Comparison of ENCODE assay signal across 20 cellular contexts in the genomic region with DNA sequence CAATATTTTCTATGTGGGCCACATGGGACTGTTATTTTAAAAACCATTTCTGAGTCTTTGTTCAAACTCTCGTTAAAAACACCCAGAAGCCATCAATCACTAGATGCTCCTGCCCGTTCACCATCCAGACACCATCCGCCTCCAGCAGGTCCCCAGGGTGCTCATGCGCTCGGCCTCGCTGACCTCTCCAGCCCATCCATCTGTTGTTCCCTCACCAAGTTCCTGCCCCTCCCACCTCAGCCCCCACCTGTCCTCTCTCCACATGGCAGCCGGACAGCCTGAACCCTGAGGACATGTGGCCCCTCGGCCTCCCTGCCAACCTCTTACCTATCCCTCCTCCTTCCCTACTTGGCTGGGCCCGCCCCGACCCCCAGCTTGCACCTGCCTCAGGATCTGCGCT. TPM values are rescaled to one million over a fixed set of nuclear protein-coding genes. Genes with fewer than 3 reads are reported as not detected.
DNase-seq lines count a peak whose midpoint lies in the region; ATAC-seq and TF ChIP-seq lines count a peak whose summit lies in the region.
"Had no signal": no experiment of that assay in that cellular context is flagged by ENCODE, and none has a peak within 500 bp of the region (broad histone marks: within the 10 kb centered on the region; RNA-seq: fewer than 3 reads in every experiment).

No MANE protein-coding gene starts in this region.

- H3K4me1 Mint-ChIP-seq in activated CD8-positive, alpha-beta T cell treated with anti-CD3 and anti-CD28 coated beads for 36 hours (ENCODE audit: low read depth) = no peaks in the 10 kb centered on the region
- no peaks in the 10 kb centered on the region for H3K4me1 Mint-ChIP-seq in activated CD8-positive, alpha-beta T cell treated with anti-CD3 and anti-CD28 coated beads, Interleukin-2, amount 10 ng/mL, durations not matched to agents 7 days and 5 days (ENCODE audit: low read depth)
- no peaks in the 10 kb centered on the region for H3K4me1 Mint-ChIP-seq in activated naive CD8-positive, alpha-beta T cell treated with anti-CD3 and anti-CD28 coated beads for 36 hours
- H3K4me1 Mint-ChIP-seq in endodermal cell = peaks cover 13% of the 10 kb centered on the region
- H3K4me1 Mint-ChIP-seq: CD4-positive, CD25-positive, alpha-beta regulatory T cell had no signal

- WGBS in endodermal cell (ENCODE audit: insufficient coverage in 1 of 2, insufficient read length in 1 of 2), 2 experiments = 93 to 100% methylated on average over 4 to 11 of the region's 11 CpGs

- peaks cover 3% of the 10 kb centered on the region for H3K4me1 ChIP-seq in endodermal cell (ENCODE audit: control insufficient read depth, insufficient read depth, low read length)
- H3K4me1 ChIP-seq: BE2C had no signal

- H3K36me3 Mint-ChIP-seq in activated CD8-positive, alpha-beta T cell treated with anti-CD3 and anti-CD28 coated beads for 36 hours (ENCODE audit: low read depth) = peaks cover 74% of the 10 kb centered on the region
- H3K36me3 Mint-ChIP-seq in activated CD8-positive, alpha-beta T cell treated with anti-CD3 and anti-CD28 coated beads, Interleukin-2, amount 10 ng/mL, durations not matched to agents 7 days and 5 days (ENCODE audit: low read depth) = peaks cover 77% of the 10 kb centered on the region
- H3K36me3 Mint-ChIP-seq in activated naive CD8-positive, alpha-beta T cell treated with anti-CD3 and anti-CD28 coated beads for 36 hours = peaks cover 49% of the 10 kb centered on the region
- H3K36me3 Mint-ChIP-seq in endodermal cell (ENCODE audit: low read depth) = peaks cover 88% of the 10 kb centered on the region

- H3K27me3 ChIP-seq in endodermal cell (ENCODE audit: control insufficient read depth, insufficient read depth, low read length, poor library complexity, severe bottlenecking) = no peaks in the 10 kb centered on the region
- H3K27me3 ChIP-seq: BE2C had no signal

- peak overlapping the region; percentile 16 for H3K27ac Mint-ChIP-seq in activated CD8-positive, alpha-beta T cell treated with anti-CD3 and anti-CD28 coated beads for 36 hours
- no peak overlapping the region for H3K27ac Mint-ChIP-seq in activated CD8-positive, alpha-beta T cell treated with anti-CD3 and anti-CD28 coated beads, Interleukin-2, amount 10 ng/mL, durations not matched to agents 7 days and 5 days
- H3K27ac Mint-ChIP-seq in activated naive CD8-positive, alpha-beta T cell treated with anti-CD3 and anti-CD28 coated beads for 36 hours = peak overlapping the region; percentile 34
- H3K27ac Mint-ChIP-seq in endodermal cell = no peak overlapping the region
- H3K27ac Mint-ChIP-seq: CD4-positive, CD25-positive, alpha-beta regulatory T cell; HFFc6 had no signal

- no peak overlapping the region for H3K4me3 Mint-ChIP-seq in activated CD8-positive, alpha-beta T cell treated with anti-CD3 and anti-CD28 coated beads for 36 hours
- H3K4me3 Mint-ChIP-seq in activated CD8-positive, alpha-beta T cell treated with anti-CD3 and anti-CD28 coated beads, Interleukin-2, amount 10 ng/mL, durations not matched to agents 7 days and 5 days = no peak overlapping the region
- no peak overlapping the region for H3K4me3 Mint-ChIP-seq in activated naive CD8-positive, alpha-beta T cell treated with anti-CD3 and anti-CD28 coated beads for 36 hours
- H3K4me3 Mint-ChIP-seq in endodermal cell = no peak overlapping the region
- H3K4me3 Mint-ChIP-seq: CD4-positive, CD25-positive, alpha-beta regulatory T cell; HFFc6 had no signal

- H3K4me3 ChIP-seq in endodermal cell (ENCODE audit: low read length) = no peak overlapping the region

- intact Hi-C loops in activated CD8-positive, alpha-beta T cell treated with anti-CD3 and anti-CD28 coated beads for 36 hours (cut with micrococcal nuclease) = no loop called here
- intact Hi-C loops in sciatic nerve (cut with DNase I) (no loop called here), Right ventricle myocardium superior (cut with DNase I) (no loop called here)

- peak overlapping the region; percentile 53 for H3K27ac ChIP-seq in endodermal cell (ENCODE audit: low read depth, low read length)

- DNase-seq in activated CD8-positive, alpha-beta T cell treated with anti-CD3 and anti-CD28 coated beads for 36 hours = no peak
- DNase-seq in activated CD8-positive, alpha-beta T cell treated with anti-CD3 and anti-CD28 coated beads, Interleukin-2, amount 10 ng/mL, durations not matched to agents 7 days and 5 days = no peak
- no peak for DNase-seq in activated naive CD8-positive, alpha-beta T cell treated with anti-CD3 and anti-CD28 coated beads for 36 hours
- DNase-seq in endodermal cell (peak; percentile 20), sciatic nerve (ENCODE audit: low spot score) (no peak), Right ventricle myocardium superior (no peak), DMS53 treated with DMSO at 0.1 percent for 48 hours (lab: John Stamatoyannopoulos, UW; ENCODE audit: unreplicated experiment) (no peak)
- DNase-seq: BE2C; CD4-positive, CD25-positive, alpha-beta regulatory T cell; COR-L47; DMS 273 treated with DMSO at 0.1 percent for 48 hours; GDM1; HFFc6; KG1; NCI-H1105 treated with DMSO at 0.1 percent for 48 hours; NCI-H1694; NCI-H2081 treated with DMSO at 0.1 percent for 48 hours; NCI-H748 treated with DMSO at 0.1 percent for 48 hours; SIG-M5 had no signal

- CTCF ChIA-PET in activated CD8-positive, alpha-beta T cell treated with anti-CD3 and anti-CD28 coated beads for 36 hours (lab: Charles Lee) = no interaction called here
- CTCF ChIA-PET in activated CD8-positive, alpha-beta T cell treated with anti-CD3 and anti-CD28 coated beads, Interleukin-2, amount 10 ng/mL, durations not matched to agents 7 days and 5 days (lab: Charles Lee) = no interaction called here

- H3K9me3 Mint-ChIP-seq in activated CD8-positive, alpha-beta T cell treated with anti-CD3 and anti-CD28 coated beads for 36 hours = no peaks in the 10 kb centered on the region
- H3K9me3 Mint-ChIP-seq in activated CD8-positive, alpha-beta T cell treated with anti-CD3 and anti-CD28 coated beads, Interleukin-2, amount 10 ng/mL, durations not matched to agents 7 days and 5 days (ENCODE audit: insufficient read depth) = no peaks in the 10 kb centered on the region
- no peaks in the 10 kb centered on the region for H3K9me3 Mint-ChIP-seq in activated naive CD8-positive, alpha-beta T cell treated with anti-CD3 and anti-CD28 coated beads for 36 hours
- H3K9me3 Mint-ChIP-seq in endodermal cell = no peaks in the 10 kb centered on the region
- H3K9me3 Mint-ChIP-seq: CD4-positive, CD25-positive, alpha-beta regulatory T cell; HFFc6 had no signal

- peaks cover 90% of the 10 kb centered on the region for H3K36me3 ChIP-seq in endodermal cell (ENCODE audit: control insufficient read depth, insufficient read depth, low read length)

- no peak for ATAC-seq in activated CD8-positive, alpha-beta T cell treated with anti-CD3 and anti-CD28 coated beads for 36 hours
- no peak for ATAC-seq in activated CD8-positive, alpha-beta T cell treated with anti-CD3 and anti-CD28 coated beads, Interleukin-2, amount 10 ng/mL, durations not matched to agents 7 days and 5 days
- ATAC-seq in sciatic nerve (peak; percentile 32), Right ventricle myocardium superior (ENCODE audit: poor library complexity) (no peak), HG03139 (IDR thresholded peaks at IDR 0.05; ENCODE audit: unreplicated experiment) (no peak)

- H3K9me3 ChIP-seq in endodermal cell (ENCODE audit: control insufficient read depth, low read length) = no peaks in the 10 kb centered on the region
- H3K9me3 ChIP-seq: BE2C had no signal

- no peak for TF ChIP-seq CTCF in activated CD8-positive, alpha-beta T cell treated with anti-CD3 and anti-CD28 coated beads for 36 hours (IDR thresholded peaks at IDR 0.05)
- no peak for TF ChIP-seq CTCF in endodermal cell (conservative IDR thresholded peaks at IDR 0.05)

- no peak overlapping the region for H3K9ac ChIP-seq in endodermal cell (ENCODE audit: extremely low read depth, low read length, poor library complexity, severe bottlenecking)

- POLR2A ChIA-PET in activated CD8-positive, alpha-beta T cell treated with anti-CD3 and anti-CD28 coated beads for 36 hours (lab: Charles Lee) = no interaction called here
- POLR2A ChIA-PET in activated CD8-positive, alpha-beta T cell treated with anti-CD3 and anti-CD28 coated beads, Interleukin-2, amount 10 ng/mL, durations not matched to agents 7 days and 5 days (lab: Charles Lee) = no interaction called here

- no peaks in the 10 kb centered on the region for H3K27me3 Mint-ChIP-seq in activated CD8-positive, alpha-beta T cell treated with anti-CD3 and anti-CD28 coated beads for 36 hours
- H3K27me3 Mint-ChIP-seq in activated CD8-positive, alpha-beta T cell treated with anti-CD3 and anti-CD28 coated beads, Interleukin-2, amount 10 ng/mL, durations not matched to agents 7 days and 5 days (ENCODE audit: low read depth) = no peaks in the 10 kb centered on the region
- H3K27me3 Mint-ChIP-seq in activated naive CD8-positive, alpha-beta T cell treated with anti-CD3 and anti-CD28 coated beads for 36 hours = no peaks in the 10 kb centered on the region
- no peaks in the 10 kb centered on the region for H3K27me3 Mint-ChIP-seq in endodermal cell (ENCODE audit: insufficient read depth)
- H3K27me3 Mint-ChIP-seq: CD4-positive, CD25-positive, alpha-beta regulatory T cell had no signal

RNA-seq across cellular contexts. Expression of a gene that starts 31.6 kb away (rescaled TPM):
- total RNA-seq in activated CD8-positive, alpha-beta T cell treated with anti-CD3 and anti-CD28 coated beads for 36 hours = 100 to 1,000 TPM; 110 to 111 TPM
- total RNA-seq in activated CD8-positive, alpha-beta T cell treated with anti-CD3 and anti-CD28 coated beads, Interleukin-2, amount 10 ng/mL, durations not matched to agents 7 days and 5 days = 10 to 100 TPM; 83.0 to 84.7 TPM
- 100 to 1,000 TPM; 148 to 159 TPM for total RNA-seq in activated naive CD8-positive, alpha-beta T cell treated with anti-CD3 and anti-CD28 coated beads for 36 hours
- 10 to 100 TPM; 71.8 to 90.8 TPM for total RNA-seq in endodermal cell
- polyA plus RNA-seq in endodermal cell (2013, experiment 1 of 2) = 55.2 TPM
- polyA plus RNA-seq in endodermal cell (2013, experiment 2 of 2) = 53.9 TPM
- total RNA-seq in sciatic nerve = 53.0 TPM
- total RNA-seq in Right ventricle myocardium superior = 30.1 TPM

RNA-seq across cellular contexts. Expression of a gene that starts 32.0 kb away (rescaled TPM):
- total RNA-seq in activated CD8-positive, alpha-beta T cell treated with anti-CD3 and anti-CD28 coated beads for 36 hours = 10 to 100 TPM; 10.6 to 12.4 TPM
- total RNA-seq in activated CD8-positive, alpha-beta T cell treated with anti-CD3 and anti-CD28 coated beads, Interleukin-2, amount 10 ng/mL, durations not matched to agents 7 days and 5 days = 10 to 100 TPM; 15.9 to 20.4 TPM
- 10 to 100 TPM; 14.1 to 14.3 TPM for total RNA-seq in activated naive CD8-positive, alpha-beta T cell treated with anti-CD3 and anti-CD28 coated beads for 36 hours
- total RNA-seq in endodermal cell = 10 to 100 TPM; 15.0 to 16.2 TPM
- 20.6 TPM for polyA plus RNA-seq in endodermal cell (2013, experiment 1 of 2)
- 18.0 TPM for polyA plus RNA-seq in endodermal cell (2013, experiment 2 of 2)
- 9.6 TPM for total RNA-seq in sciatic nerve
- 2.1 TPM for total RNA-seq in Right ventricle myocardium superior

Comparison
In these comparisons a context has a peak if more than half of its experiments do, and no peak if none do; other contexts are left out.
1. H3K27ac Mint-ChIP-seq: peak in activated CD8-positive, alpha-beta T cell treated with anti-CD3 and anti-CD28 coated beads for 36 hours (single experiment) and activated naive CD8-positive, alpha-beta T cell treated with anti-CD3 and anti-CD28 coated beads for 36 hours (single experiment); none in activated CD8-positive, alpha-beta T cell treated with anti-CD3 and anti-CD28 coated beads, Interleukin-2, amount 10 ng/mL, durations not matched to agents 7 days and 5 days (single experiment) and endodermal cell (single experiment).